8 cellular contexts compared by ENCODE assay signal in genomic region chr11:39374963-39375698, GRCh38.
DNase-seq lines count a peak whose midpoint lies in the region; ATAC-seq and TF ChIP-seq lines count a peak whose summit lies in the region.

No MANE protein-coding gene starts in this region.

- H3K4me1 ChIP-seq in Caco-2 = no peaks in the 10 kb centered on the region
- no peaks in the 10 kb centered on the region for H3K4me1 ChIP-seq in HAP-1
- peaks cover 0 to 6% of the 10 kb centered on the region in 2 experiments; a peak in 1 of 4 replicates for H3K4me1 ChIP-seq in SK-N-SH (ENCODE audit: control insufficient read depth in 1 of 2, insufficient read depth in 2 of 2, low read depth in 1 of 2, low read length in 1 of 2)
- no peaks in the 10 kb centered on the region for H3K4me1 ChIP-seq in prostate gland (replicated peaks)

- BruUV-seq in Caco-2 (replicated peaks; lab: Mats Ljungman, UMichigan) = no TSS peak

- peak; percentile 44 to 64 for TF ChIP-seq CTCF in Caco-2 (IDR thresholded peaks at IDR 0.05; ENCODE audit: insufficient read depth in 1 of 2, low read depth in 1 of 2, low read length in 1 of 2, severe bottlenecking in 1 of 2, unreplicated experiment in 1 of 2)
- peak; percentile 84 for TF ChIP-seq CTCF in SK-N-SH (IDR thresholded peaks at IDR 0.05)
- TF ChIP-seq CTCF in glutamatergic neuron (IDR thresholded peaks at IDR 0.05; ENCODE audit: partially characterized antibody, unreplicated experiment) = peak; percentile 86
- TF ChIP-seq CTCF in prostate gland (IDR thresholded peaks at IDR 0.05) = peak in 2 of 4 experiments; percentile 5 to 37

- H3K4me3 Mint-ChIP-seq in Caco-2 (ENCODE audit: unreplicated experiment) (no peak overlapping the region), glutamatergic neuron (ENCODE audit: unreplicated experiment) (no peak overlapping the region)

- TF ChIP-seq RAD21 in SK-N-SH (IDR thresholded peaks at IDR 0.05; ENCODE audit: low read length) = peak; percentile 35

- TF ChIP-seq EP300 in SK-N-SH (IDR thresholded peaks at IDR 0.05; ENCODE audit: borderline replicate concordance in 1 of 2, low read depth in 1 of 2, low read length in 1 of 2) = no peak

- no peak overlapping the region for H3K4me3 ChIP-seq in Caco-2 (ENCODE audit: low read depth, low read length)
- H3K4me3 ChIP-seq in HAP-1 = no peak overlapping the region
- peak overlapping the region in 1 of 2 experiments; percentile 34; a peak in 2 of 4 replicates for H3K4me3 ChIP-seq in SK-N-SH (ENCODE audit: low read depth in 2 of 2, low read length in 1 of 2)
- H3K4me3 ChIP-seq in prostate gland = no peak overlapping the region

- H3K27me3 Mint-ChIP-seq in Caco-2 (ENCODE audit: insufficient read depth, unreplicated experiment) (no peaks in the 10 kb centered on the region), glutamatergic neuron (ENCODE audit: unreplicated experiment) (no peaks in the 10 kb centered on the region)

- H3K36me3 Mint-ChIP-seq in Caco-2 (ENCODE audit: insufficient read depth, unreplicated experiment) (no peaks in the 10 kb centered on the region), glutamatergic neuron (ENCODE audit: unreplicated experiment) (no peaks in the 10 kb centered on the region)

- H4K20me1 ChIP-seq in SK-N-SH (ENCODE audit: insufficient read depth) = no peaks in the 10 kb centered on the region

- H3K36me3 ChIP-seq in Caco-2 (ENCODE audit: control insufficient read depth, insufficient read depth, low read length) = no peaks in the 10 kb centered on the region
- H3K36me3 ChIP-seq in HAP-1 (replicated peaks) = no peaks in the 10 kb centered on the region
- H3K36me3 ChIP-seq in SK-N-SH (replicated peaks in 1 of 2; ENCODE audit: control insufficient read depth in 1 of 2, insufficient read depth in 2 of 2, low read length in 1 of 2) = no peaks in the 10 kb centered on the region
- H3K36me3 ChIP-seq in prostate gland = no peaks in the 10 kb centered on the region

- CTCF ChIA-PET in Caco-2 (lab: Charles Lee) = interaction anchor here (0.5 to 1.0 kb wide), 2 partner anchors 10 to 52 kb away, joined by 4 to 7 read pairs; no protein-coding TSS in a partner anchor
- CTCF ChIA-PET in SK-N-SH (lab: Yijun Ruan, JAX) = interaction anchor here (0.7 to 2.1 kb wide), 13 partner anchors 10 to 918 kb away, joined by 3 to 13 read pairs (median 4); no protein-coding TSS in a partner anchor

- H3K27me3 ChIP-seq in Caco-2 (replicated peaks; ENCODE audit: control insufficient read depth, insufficient read depth, low read length) = no peaks in the 10 kb centered on the region
- no peaks in the 10 kb centered on the region for H3K27me3 ChIP-seq in HAP-1 (ENCODE audit: low read depth)
- H3K27me3 ChIP-seq in SK-N-SH (ENCODE audit: insufficient read depth) = no peaks in the 10 kb centered on the region
- H3K27me3 ChIP-seq in prostate gland (replicated peaks; ENCODE audit: insufficient read depth) = no peaks in the 10 kb centered on the region

- no peaks in the 10 kb centered on the region for H3F3A ChIP-seq in SK-N-SH (replicated peaks; ENCODE audit: insufficient read depth)

- intact Hi-C loops in Caco-2 (cut with micrococcal nuclease; ENCODE audit: unreplicated experiment) (loop anchor here (2.0 kb wide), 1 partner anchor 754 kb away; no protein-coding TSS in a partner anchor), prostate gland (cut with DNase I) (no loop called here)

- 16% methylated on average over 8 of the region's 8 CpGs for WGBS in SK-N-SH (ENCODE audit: low lambda C conversion rate)
- 60% methylated on average over 8 of the region's 8 CpGs for WGBS in prostate gland

- POLR2A ChIA-PET in Caco-2 (lab: Charles Lee) (no interaction called here), SK-N-SH (lab: Yijun Ruan, JAX) (no interaction called here)

- H3K4me1 Mint-ChIP-seq in Caco-2 (ENCODE audit: low read depth, unreplicated experiment) = no peaks in the 10 kb centered on the region
- H3K4me1 Mint-ChIP-seq in glutamatergic neuron (ENCODE audit: low read depth, unreplicated experiment) = no peaks in the 10 kb centered on the region

- H3K9ac ChIP-seq in SK-N-SH = no peak overlapping the region

- H3K9me3 Mint-ChIP-seq in Caco-2 (ENCODE audit: unreplicated experiment) (no peaks in the 10 kb centered on the region), glutamatergic neuron (ENCODE audit: unreplicated experiment) (no peaks in the 10 kb centered on the region)

- H3K79me2 ChIP-seq in SK-N-SH (ENCODE audit: insufficient read depth) = no peaks in the 10 kb centered on the region

- no peaks in the 10 kb centered on the region for H3K9me2 ChIP-seq in SK-N-SH

- DNase-seq in Caco-2 = peak in 1 of 2 experiments; percentile 53
- DNase-seq in HAP-1 (ENCODE audit: low spot score in 2 of 2) = peak; percentile 6 to 9
- peak; percentile 20 for DNase-seq in SK-N-SH
- no peak for DNase-seq in glutamatergic neuron
- DNase-seq in OCI-M2 (lab: John Stamatoyannopoulos, UW; ENCODE audit: unreplicated experiment) = no peak
- no peak for DNase-seq in prostate gland (ENCODE audit: low spot score)
- DNase-seq in COR-L47 (lab: John Stamatoyannopoulos, UW) = no peak

- H3K27ac Mint-ChIP-seq in Caco-2 (ENCODE audit: unreplicated experiment) = no peak overlapping the region
- no peak overlapping the region for H3K27ac Mint-ChIP-seq in glutamatergic neuron (ENCODE audit: unreplicated experiment)

- H3K9me3 ChIP-seq in Caco-2 = no peaks in the 10 kb centered on the region
- no peaks in the 10 kb centered on the region for H3K9me3 ChIP-seq in HAP-1
- H3K9me3 ChIP-seq in SK-N-SH = no peaks in the 10 kb centered on the region
- no peaks in the 10 kb centered on the region for H3K9me3 ChIP-seq in prostate gland

- no peak for ATAC-seq in HG03354 (IDR thresholded peaks at IDR 0.05; ENCODE audit: poor library complexity, severe bottlenecking, unreplicated experiment)

- H3K4me2 ChIP-seq in SK-N-SH = peak overlapping the region; percentile 18; the same call in 1 of the 2 replicates

- in situ Hi-C loops in HAP-1 (cut with MboI; ENCODE audit: low sequenced_read_pairs) = no loop called here

- no peak for TF ChIP-seq POLR2A in prostate gland (IDR thresholded peaks at IDR 0.05)

- no peak overlapping the region for H3K27ac ChIP-seq in SK-N-SH (ENCODE audit: low read depth in 2 of 2, low read length in 1 of 2)
- H3K27ac ChIP-seq in prostate gland = no peak overlapping the region

- peak overlapping the region; percentile 70; the same call in 1 of the 2 replicates for H2AFZ ChIP-seq in SK-N-SH (ENCODE audit: low read depth)

TF ChIP-seq in SK-N-SH, 30 proteins besides CTCF, POLR2A, EP300 and RAD21:
- TF ChIP-seq EZH2phosphoT487 (IDR thresholded peaks at IDR 0.05; ENCODE audit: borderline replicate concordance, low read depth) (no peak), NFIC (IDR thresholded peaks at IDR 0.05; ENCODE audit: borderline replicate concordance) (no peak), USF1 (IDR thresholded peaks at IDR 0.05; ENCODE audit: borderline replicate concordance, low read depth) (no peak), SMC3 (IDR thresholded peaks at IDR 0.05; ENCODE audit: low read depth, low read length) (0 out of 2 replicates have a peak, but pooled peaks have one; percentile 6), FOXJ3 (CRISPR knock-in tag; IDR thresholded peaks at IDR 0.05) (no peak), PBX3 (IDR thresholded peaks at IDR 0.05) (no peak), GABPA (IDR thresholded peaks at IDR 0.05; ENCODE audit: low read depth) (no peak), JUND (IDR thresholded peaks at IDR 0.05) (no peak)

Comparison
In these comparisons a context has a peak if more than half of its experiments do, and no peak if none do; other contexts are left out.
1. DNase-seq: peak in HAP-1 (2 of 2) and SK-N-SH (single experiment); none in glutamatergic neuron (single experiment), OCI-M2 (single experiment), prostate gland (single experiment) and COR-L47 (single experiment).